ENCODE assay signal across 17 cellular contexts in the genomic region with DNA sequence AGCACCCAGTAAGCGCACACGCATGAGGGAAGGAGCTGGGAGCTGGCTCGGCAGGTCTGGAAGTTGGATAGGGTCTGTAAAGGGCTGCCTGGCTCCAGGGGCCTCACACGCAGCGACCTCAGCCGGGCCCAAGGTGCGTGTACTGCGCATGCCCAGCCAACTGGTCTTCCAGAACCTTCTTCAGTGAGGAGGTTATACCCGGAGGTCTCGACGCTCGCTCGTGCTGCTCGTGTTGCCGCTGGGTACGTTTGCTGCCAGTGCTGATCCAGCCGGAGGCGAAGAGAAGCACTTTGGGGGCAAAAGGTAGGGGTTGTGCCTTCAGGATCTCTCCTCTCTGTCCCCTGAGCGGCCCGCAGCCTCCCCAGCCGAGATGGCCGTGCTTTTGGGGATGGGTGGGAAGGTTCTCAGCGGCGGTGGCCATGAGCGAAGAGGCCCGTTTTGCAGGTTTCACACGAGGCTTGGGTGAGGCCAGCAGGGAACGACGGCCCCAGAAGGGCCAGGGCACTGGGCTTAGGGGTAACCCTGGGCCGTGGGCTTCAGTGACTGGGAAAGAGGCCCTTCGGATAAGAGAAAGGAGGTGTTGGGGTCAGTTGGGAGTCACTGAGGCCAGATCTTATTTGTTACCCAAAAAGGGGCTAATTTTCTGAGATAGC. TPM values are rescaled to one million over a fixed set of nuclear protein-coding genes. Genes with fewer than 3 reads are reported as not detected.
DNase-seq lines count a peak whose midpoint lies in the region; ATAC-seq and TF ChIP-seq lines count a peak whose summit lies in the region.
"Had no signal": no experiment of that assay in that cellular context is flagged by ENCODE, and none has a peak within 500 bp of the region (broad histone marks: within the 10 kb centered on the region; RNA-seq: fewer than 3 reads in every experiment).

No MANE protein-coding gene starts in this region.

- H3K36me3 ChIP-seq in heart left ventricle, result no peaks in the 10 kb centered on the region
- no peaks in the 10 kb centered on the region for H3K36me3 ChIP-seq in fibroblast of lung (ENCODE audit: control insufficient read depth, insufficient read depth, low read length)
- no peaks in the 10 kb centered on the region for H3K36me3 ChIP-seq in parathyroid adenoma (ENCODE audit: control insufficient read depth, insufficient read depth, low read length)
- H3K36me3 ChIP-seq in vagina, result no peaks in the 10 kb centered on the region

- peak overlapping the region; percentile 65 to 92 (median 81) for H3K27ac ChIP-seq in heart left ventricle
- peak overlapping the region; percentile 74 for H3K27ac ChIP-seq in fibroblast of lung (ENCODE audit: insufficient read depth, low read length)
- peak overlapping the region; percentile 68 for H3K27ac ChIP-seq in parathyroid adenoma
- peak overlapping the region; percentile 65 for H3K27ac ChIP-seq in vagina

- no peak for DNase-seq in heart left ventricle
- DNase-seq in Right ventricle myocardium superior, result no peak
- DNase-seq in fibroblast of lung (ENCODE audit: low read depth in 2 of 2), result no peak
- DNase-seq in vagina (ENCODE audit: extremely low spot score in 2 of 2), result no peak
- no peak for DNase-seq in GM10266 (ENCODE audit: extremely low spot score)
- no peak for DNase-seq in lower leg skin (ENCODE audit: low spot score in 2 of 2)
- no peak for DNase-seq in NAMALWA (ENCODE audit: low spot score)
- DNase-seq: activated naive CD4-positive, alpha-beta T cell treated with anti-CD3 and anti-CD28 coated beads, Interleukin-2, amount 50 U/mL, for 16 hours; COR-L47; GDM1; GOT3; NCI-H1930; NCI-H69 had no signal

- H2AFZ ChIP-seq in fibroblast of lung (ENCODE audit: low read length), result peak overlapping the region; percentile 93
- H2AFZ ChIP-seq in parathyroid adenoma, result no peak overlapping the region

- ATAC-seq in heart left ventricle (peak in 2 of 4 donors; percentile 4 to 22), Right ventricle myocardium superior (ENCODE audit: poor library complexity) (no peak)

- 95 to 96% (median 96%) methylated on average over 30 to 31 of the region's 31 CpGs for WGBS in heart left ventricle, 4 donors
- WGBS in lower leg skin, 2 donors, result 96 to 97% methylated on average over 31 of the region's 31 CpGs

- peak overlapping the region in 9 of 12 donors; percentile 1 to 41 (median 16) for H3K4me3 ChIP-seq in heart left ventricle
- no peak overlapping the region for H3K4me3 ChIP-seq in fibroblast of lung (replicated peaks in 1 of 4; ENCODE audit: control extremely low read depth in 1 of 4, insufficient read depth in 1 of 4, low read depth in 3 of 4, low read length in 4 of 4)
- H3K4me3 ChIP-seq in parathyroid adenoma (ENCODE audit: low read depth, low read length), result no peak overlapping the region
- H3K4me3 ChIP-seq in vagina, result peak overlapping the region in 1 of 2 donors; percentile 1
- H3K4me3 ChIP-seq in lower leg skin (ENCODE audit: low read depth, poor library complexity, severe bottlenecking), result no peak overlapping the region

- TF ChIP-seq CTCF in heart left ventricle (IDR thresholded peaks at IDR 0.05) (no peak), fibroblast of lung (conservative IDR thresholded peaks at IDR 0.05 in 1 of 2, IDR thresholded peaks at IDR 0.05 in 1 of 2; ENCODE audit: low read depth in 1 of 2, low read length in 2 of 2) (no peak), parathyroid adenoma (IDR thresholded peaks at IDR 0.05) (no peak), vagina (IDR thresholded peaks at IDR 0.05) (no peak), GM10266 (IDR thresholded peaks at IDR 0.05; ENCODE audit: control insufficient read depth, insufficient read depth, low read depth, missing control alignments) (no peak), lower leg skin (IDR thresholded peaks at IDR 0.05) (no peak)

- no peaks in the 10 kb centered on the region for H4K20me1 ChIP-seq in fibroblast of lung (ENCODE audit: control insufficient read depth, extremely low read depth, insufficient read depth, low read length)

- peak overlapping the region; percentile 55 for H3K4me2 ChIP-seq in fibroblast of lung (ENCODE audit: extremely low read depth, insufficient read depth, low read length)
- H3K4me2 ChIP-seq in parathyroid adenoma (ENCODE audit: low read length), result no peak overlapping the region

- peaks cover 0 to 46% (median 6%) of the 10 kb centered on the region in 12 donors for H3K4me1 ChIP-seq in heart left ventricle
- H3K4me1 ChIP-seq in fibroblast of lung (ENCODE audit: control insufficient read depth, extremely low read depth, insufficient read depth, low read length), result peaks cover 6% of the 10 kb centered on the region
- no peaks in the 10 kb centered on the region for H3K4me1 ChIP-seq in parathyroid adenoma
- peaks cover 16% of the 10 kb centered on the region for H3K4me1 ChIP-seq in vagina

- intact Hi-C loops in heart left ventricle (cut with DNase I), result loop anchor here in 1 of 10 donors (5.0 kb wide), 1 partner anchor 201 kb away; a partner anchor contains a TSS
- intact Hi-C loops in Right ventricle myocardium superior (cut with DNase I), result no loop called here
- intact Hi-C loops in vagina (cut with DNase I), result no loop called here
- intact Hi-C loops in lower leg skin (cut with DNase I; ENCODE audit: low total_unique reads), result no loop called here

- H3K79me2 ChIP-seq in fibroblast of lung (ENCODE audit: control insufficient read depth, insufficient read depth, low read length), result no peaks in the 10 kb centered on the region
- no peaks in the 10 kb centered on the region for H3K79me2 ChIP-seq in parathyroid adenoma

- H3K9ac ChIP-seq in fibroblast of lung (ENCODE audit: insufficient read depth, low read length), result no peak overlapping the region
- H3K9ac ChIP-seq in parathyroid adenoma, result no peak overlapping the region

- H3K9me3 ChIP-seq in heart left ventricle (no peaks in the 10 kb centered on the region), fibroblast of lung (ENCODE audit: control insufficient read depth, insufficient read depth, low read depth, low read length) (no peaks in the 10 kb centered on the region), parathyroid adenoma (ENCODE audit: control insufficient read depth, low read length) (no peaks in the 10 kb centered on the region), vagina (no peaks in the 10 kb centered on the region)

- no peak for TF ChIP-seq POLR2A in heart left ventricle (IDR thresholded peaks at IDR 0.05)
- TF ChIP-seq POLR2A in vagina (IDR thresholded peaks at IDR 0.05), result no peak
- no peak for TF ChIP-seq POLR2A in lower leg skin (IDR thresholded peaks at IDR 0.05)

- no peaks in the 10 kb centered on the region for H3K27me3 ChIP-seq in heart left ventricle
- H3K27me3 ChIP-seq in fibroblast of lung (ENCODE audit: control insufficient read depth, insufficient read depth, low read length), result no peaks in the 10 kb centered on the region
- H3K27me3 ChIP-seq in parathyroid adenoma (ENCODE audit: control insufficient read depth, insufficient read depth, low read length), result no peaks in the 10 kb centered on the region
- no peaks in the 10 kb centered on the region for H3K27me3 ChIP-seq in vagina

RNA-seq across cellular contexts. Expression of a gene that starts 3.8 kb away (rescaled TPM):
- 100 to 1,000 TPM in 1 of 9 donors, 10 to 100 TPM in 1, 1 to 10 TPM in 1, under 1 TPM in 5, not detected in 1; 0.07 to 372 (median 0.49) TPM for total RNA-seq in heart left ventricle
- under 1 TPM; 0.11 to 0.53 TPM for polyA plus RNA-seq in heart left ventricle
- 0.32 TPM for total RNA-seq in Right ventricle myocardium superior
- total RNA-seq in fibroblast of lung, result not detected in 2 replicates
- not detected in 2 replicates for polyA plus RNA-seq in fibroblast of lung
- polyA plus RNA-seq in fibroblast of lung (2012), result not detected in 2 replicates
- not detected in 2 replicates for polyA minus RNA-seq in fibroblast of lung (ENCODE audit: low replicate concordance)
- total RNA-seq in vagina, result 0.74 TPM
- total RNA-seq in lower leg skin, result 1 to 10 TPM in 1 of 4 donors, under 1 TPM in 2, not detected in 1; 0.10 to 1.3 (median 0.63) TPM
- total RNA-seq: cerebellum, pulmonary artery endothelial cell had no signal

RNA-seq across cellular contexts. Expression of a gene that starts 12.2 kb away (rescaled TPM):
- 100 to 1,000 TPM in 1 of 9 donors, 10 to 100 TPM in 1, 1 to 10 TPM in 1, under 1 TPM in 3, not detected in 3; 0.47 to 252 (median 2.3) TPM for total RNA-seq in heart left ventricle
- polyA plus RNA-seq in heart left ventricle, result under 1 TPM; 0.10 to 0.34 TPM
- total RNA-seq in Right ventricle myocardium superior, result not detected
- under 0.01 and 0.33 TPM in 2 replicates for total RNA-seq in fibroblast of lung
- 0.07 TPM in 1 of 2 replicates, not detected in the other for polyA plus RNA-seq in fibroblast of lung
- polyA plus RNA-seq in fibroblast of lung (2012), result not detected in 2 replicates
- not detected in 2 replicates for polyA minus RNA-seq in fibroblast of lung (ENCODE audit: low replicate concordance)
- 1.7 TPM for total RNA-seq in vagina
- total RNA-seq in lower leg skin, result under 1 TPM in 2 of 4 donors, not detected in 2; 0.30 to 0.64 TPM
- total RNA-seq: SK-MEL-5 had no signal

RNA-seq across cellular contexts. Expression of a gene that starts 20.4 kb away (rescaled TPM):
- total RNA-seq in heart left ventricle (10 to 100 TPM; 15.8 to 29.6 (median 21.0) TPM), Right ventricle myocardium superior (16.9 TPM), fibroblast of lung (25.1 and 29.8 TPM in 2 replicates), vagina (27.5 TPM), lower leg skin (10 to 100 TPM; 27.6 to 36.6 (median 31.7) TPM)
- polyA plus RNA-seq in heart left ventricle (10 to 100 TPM in 1 of 2 donors, 1 to 10 TPM in 1; 6.4 to 15.8 TPM), fibroblast of lung (33.7 and 34.4 TPM in 2 replicates)
- polyA plus RNA-seq in fibroblast of lung (2012), result 26.2 and 27.3 TPM in 2 replicates
- 6.1 and 8.9 TPM in 2 replicates for polyA minus RNA-seq in fibroblast of lung (ENCODE audit: low replicate concordance)

RNA-seq across cellular contexts. Expression of a gene that starts 24.7 kb away (rescaled TPM):
- 10 to 100 TPM in 1 of 9 donors, 1 to 10 TPM in 1, under 1 TPM in 1, not detected in 6; 0.36 to 70.7 (median 3.3) TPM for total RNA-seq in heart left ventricle
- under 1 TPM in 1 of 2 donors, not detected in 1; 0.06 TPM for polyA plus RNA-seq in heart left ventricle
- not detected for total RNA-seq in Right ventricle myocardium superior
- total RNA-seq in fibroblast of lung, result not detected in 2 replicates
- polyA plus RNA-seq in fibroblast of lung, result 0.03 TPM in 1 of 2 replicates, not detected in the other
- not detected in 2 replicates for polyA plus RNA-seq in fibroblast of lung (2012)
- polyA minus RNA-seq in fibroblast of lung (ENCODE audit: low replicate concordance), result not detected in 2 replicates
- total RNA-seq in vagina, result not detected
- not detected for total RNA-seq in lower leg skin
- total RNA-seq: cerebellum had no signal

Comparison
In these comparisons a context has a peak if more than half of its experiments do, and no peak if none do; other contexts are left out.
1. H3K4me3 ChIP-seq: peak in heart left ventricle (9 of 12); none in fibroblast of lung (0 of 4), parathyroid adenoma (single experiment) and lower leg skin (single experiment).
2. Peak in every context shown above with its lines, with median percentiles within 50 percentile points of each other: H3K27ac ChIP-seq.